Comparison of ENCODE assay signal across 9 cellular contexts in the genomic region with DNA sequence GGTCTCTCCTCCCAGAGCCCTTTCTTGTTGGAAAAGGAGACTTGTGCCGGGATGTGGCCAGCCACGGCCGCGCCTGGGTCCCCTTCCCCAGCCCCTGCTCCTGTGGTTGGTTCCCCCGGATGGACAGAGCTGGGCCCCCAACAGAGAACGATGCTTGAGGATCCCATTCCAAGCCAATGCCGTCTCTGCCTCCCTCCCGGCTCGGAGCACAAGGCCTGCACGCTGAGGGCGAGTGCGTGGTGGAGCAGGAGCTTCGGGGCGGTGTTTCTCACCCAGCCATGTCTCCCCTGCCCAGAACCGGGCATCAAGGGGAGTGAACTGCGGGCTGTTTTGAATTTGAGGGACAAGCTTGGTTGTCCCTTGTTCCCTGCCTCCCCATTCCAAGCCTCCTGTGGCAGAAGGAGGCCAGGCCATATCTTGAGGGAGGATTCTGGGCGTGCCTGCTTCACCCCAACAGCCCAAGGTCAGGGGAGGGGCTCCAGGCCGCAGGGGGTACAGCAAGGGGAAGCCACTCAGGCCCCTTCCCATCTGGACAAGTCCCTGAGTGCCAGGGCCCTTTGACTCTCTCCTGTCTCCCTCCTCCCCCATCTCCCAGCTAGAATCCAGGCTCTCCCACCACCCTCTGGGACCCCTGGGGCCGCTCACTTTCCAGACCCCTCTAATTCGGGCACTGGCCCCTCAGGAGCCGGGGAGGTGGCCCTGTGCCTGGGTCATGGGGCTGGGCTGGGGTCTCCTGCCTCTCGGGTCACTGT. TPM values are rescaled to one million over a fixed set of nuclear protein-coding genes. Genes with fewer than 3 reads are reported as not detected.
DNase-seq lines count a peak whose midpoint lies in the region; ATAC-seq and TF ChIP-seq lines count a peak whose summit lies in the region.
"Had no signal": no experiment of that assay in that cellular context is flagged by ENCODE, and none has a peak within 500 bp of the region (broad histone marks: within the 10 kb centered on the region; RNA-seq: fewer than 3 reads in every experiment).

No MANE protein-coding gene starts in this region.

- peaks cover 39 to 68% of the 10 kb centered on the region in 2 donors for H3K4me1 ChIP-seq in left lung

- peak overlapping the region; percentile 81 to 86 for H3K27ac ChIP-seq in left lung

- no peaks in the 10 kb centered on the region for H3K9me3 Mint-ChIP-seq in T-helper 1 cell treated with Interleukin-12 subunit alpha and Interleukin-12 subunit beta and Interleukin-4 antibody, amounts not matched to agents 30 μg/mL and 1 μg/mL, for 36 hours
- H3K9me3 Mint-ChIP-seq in activated naive CD8-positive, alpha-beta T cell treated with anti-CD3 and anti-CD28 coated beads for 36 hours, result no peaks in the 10 kb centered on the region
- H3K9me3 Mint-ChIP-seq in stimulated activated naive CD8-positive, alpha-beta T cell treated with anti-CD3 and anti-CD28 coated beads, Interleukin-15, amount 100 ng/mL, for 72 hours, result no peaks in the 10 kb centered on the region

- no peak for TF ChIP-seq CTCF in left lung (IDR thresholded peaks at IDR 0.05)

- peaks cover 0 to 33% of the 10 kb centered on the region in 2 donors for H3K27me3 ChIP-seq in left lung

- peaks cover 44% of the 10 kb centered on the region for H3K4me1 Mint-ChIP-seq in T-helper 1 cell treated with Interleukin-12 subunit alpha and Interleukin-12 subunit beta and Interleukin-4 antibody, amounts not matched to agents 30 μg/mL and 1 μg/mL, for 36 hours (ENCODE audit: low read depth)
- peaks cover 35% of the 10 kb centered on the region for H3K4me1 Mint-ChIP-seq in activated naive CD8-positive, alpha-beta T cell treated with anti-CD3 and anti-CD28 coated beads for 36 hours
- peaks cover 51% of the 10 kb centered on the region for H3K4me1 Mint-ChIP-seq in stimulated activated naive CD8-positive, alpha-beta T cell treated with anti-CD3 and anti-CD28 coated beads, Interleukin-15, amount 100 ng/mL, for 72 hours

- no peaks in the 10 kb centered on the region for H3K36me3 Mint-ChIP-seq in T-helper 1 cell treated with Interleukin-12 subunit alpha and Interleukin-12 subunit beta and Interleukin-4 antibody, amounts not matched to agents 30 μg/mL and 1 μg/mL, for 36 hours (ENCODE audit: low read depth)
- H3K36me3 Mint-ChIP-seq in activated naive CD8-positive, alpha-beta T cell treated with anti-CD3 and anti-CD28 coated beads for 36 hours, result no peaks in the 10 kb centered on the region

- H3K36me3 ChIP-seq in left lung, result no peaks in the 10 kb centered on the region

- intact Hi-C loops in left lung (cut with DNase I), result no loop called here

- ATAC-seq in left lung, result no peak
- ATAC-seq in stimulated activated naive CD8-positive, alpha-beta T cell treated with anti-CD3 and anti-CD28 coated beads, Interleukin-15, amount 100 ng/mL, for 72 hours, result no peak
- ATAC-seq in HG03135 (IDR thresholded peaks at IDR 0.05; ENCODE audit: unreplicated experiment), result no peak

- no peaks in the 10 kb centered on the region for H3K9me3 ChIP-seq in left lung

- DNase-seq in T-helper 1 cell (no peak), left lung (no peak), NCI-H2029 treated with DMSO at 0.1 percent for 48 hours (lab: John Stamatoyannopoulos, UW) (no peak), COLO829 (ENCODE audit: low spot score) (no peak)
- no peak for DNase-seq in activated naive CD8-positive, alpha-beta T cell treated with anti-CD3 and anti-CD28 coated beads for 36 hours
- no peak for DNase-seq in stimulated activated naive CD8-positive, alpha-beta T cell treated with anti-CD3 and anti-CD28 coated beads, Interleukin-15, amount 100 ng/mL, for 72 hours
- DNase-seq: NCI-H1092 treated with DMSO at 0.1 percent for 48 hours had no signal

- peak overlapping the region in 1 of 2 donors; percentile 7 for H3K4me3 ChIP-seq in left lung

- H3K4me3 Mint-ChIP-seq in T-helper 1 cell treated with Interleukin-12 subunit alpha and Interleukin-12 subunit beta and Interleukin-4 antibody, amounts not matched to agents 30 μg/mL and 1 μg/mL, for 36 hours, result peak overlapping the region; percentile 76
- peak overlapping the region; percentile 11 for H3K4me3 Mint-ChIP-seq in activated naive CD8-positive, alpha-beta T cell treated with anti-CD3 and anti-CD28 coated beads for 36 hours
- peak overlapping the region; percentile 70 to 73 for H3K4me3 Mint-ChIP-seq in stimulated activated naive CD8-positive, alpha-beta T cell treated with anti-CD3 and anti-CD28 coated beads, Interleukin-15, amount 100 ng/mL, for 72 hours

- H3K27ac Mint-ChIP-seq in T-helper 1 cell treated with Interleukin-12 subunit alpha and Interleukin-12 subunit beta and Interleukin-4 antibody, amounts not matched to agents 30 μg/mL and 1 μg/mL, for 36 hours, result peak overlapping the region; percentile 85
- peak overlapping the region; percentile 76 for H3K27ac Mint-ChIP-seq in activated naive CD8-positive, alpha-beta T cell treated with anti-CD3 and anti-CD28 coated beads for 36 hours
- H3K27ac Mint-ChIP-seq in stimulated activated naive CD8-positive, alpha-beta T cell treated with anti-CD3 and anti-CD28 coated beads, Interleukin-15, amount 100 ng/mL, for 72 hours, result peak overlapping the region; percentile 4 to 83

- peaks cover 2% of the 10 kb centered on the region for H3K27me3 Mint-ChIP-seq in T-helper 1 cell treated with Interleukin-12 subunit alpha and Interleukin-12 subunit beta and Interleukin-4 antibody, amounts not matched to agents 30 μg/mL and 1 μg/mL, for 36 hours (ENCODE audit: low read depth)
- no peaks in the 10 kb centered on the region for H3K27me3 Mint-ChIP-seq in activated naive CD8-positive, alpha-beta T cell treated with anti-CD3 and anti-CD28 coated beads for 36 hours
- peaks cover 11% of the 10 kb centered on the region for H3K27me3 Mint-ChIP-seq in stimulated activated naive CD8-positive, alpha-beta T cell treated with anti-CD3 and anti-CD28 coated beads, Interleukin-15, amount 100 ng/mL, for 72 hours

RNA-seq across cellular contexts. Expression of a gene that starts 43.6 kb away (rescaled TPM):
- total RNA-seq in activated naive CD8-positive, alpha-beta T cell treated with anti-CD3 and anti-CD28 coated beads for 36 hours, result 10 to 100 TPM; 16.6 to 17.9 TPM
- total RNA-seq in left lung, result 100 to 1,000 TPM in 1 of 2 donors, 10 to 100 TPM in 1; 60.7 to 110 TPM

Comparison
In these comparisons a context has a peak if more than half of its experiments do, and no peak if none do; other contexts are left out.
1. H3K4me3 Mint-ChIP-seq: peak in every context shown above with its lines; median percentile 76 in T-helper 1 cell treated with Interleukin-12 subunit alpha and Interleukin-12 subunit beta and Interleukin-4 antibody, amounts not matched to agents 30 μg/mL and 1 μg/mL, for 36 hours; 72 in stimulated activated naive CD8-positive, alpha-beta T cell treated with anti-CD3 and anti-CD28 coated beads, Interleukin-15, amount 100 ng/mL, for 72 hours; 11 in activated naive CD8-positive, alpha-beta T cell treated with anti-CD3 and anti-CD28 coated beads for 36 hours.